Comparison of ENCODE assay signal across 8 cellular contexts in genomic region chr1:111516008-111516535, GRCh38. TPM values are rescaled to one million over a fixed set of nuclear protein-coding genes. Genes with fewer than 3 reads are reported as not detected.
A peak's percentile ranks its signal among the peaks of the same experiment; 100 is the strongest.
DNase-seq lines count a peak whose midpoint lies in the region; ATAC-seq and TF ChIP-seq lines count a peak whose summit lies in the region.

No MANE protein-coding gene starts in this region.

- intact Hi-C loops in activated CD4-positive, alpha-beta T cell treated with anti-CD3 and anti-CD28 coated beads for 36 hours (cut with DNase I, micrococcal nuclease): loop anchor here (2.0 kb wide), 1 partner anchor 77 kb away; no protein-coding TSS in a partner anchor
- intact Hi-C loops in ovary (cut with DNase I): loop anchor here in 2 of 4 donors (10.0 kb wide), 2 partner anchors 69 to 109 kb away; no protein-coding TSS in a partner anchor

- H3K4me3 Mint-ChIP-seq in activated CD4-positive, alpha-beta T cell treated with anti-CD3 and anti-CD28 coated beads for 36 hours: peak overlapping the region; percentile 47
- H3K4me3 Mint-ChIP-seq in activated CD8-positive, alpha-beta T cell treated with anti-CD3 and anti-CD28 coated beads, Interleukin-2, amount 10 ng/mL, durations not matched to agents 7 days and 5 days: peak overlapping the region; percentile 56

- H3K4me3 ChIP-seq in HUES6 (ENCODE audit: low read depth, low read length) (peak overlapping the region; percentile 31; the same call in 1 of the 2 replicates), ovary (peak overlapping the region; percentile 25)

- H3K4me1 ChIP-seq in HUES6 (ENCODE audit: control insufficient read depth, insufficient read depth, low read length): peaks cover 7% of the 10 kb centered on the region
- peaks cover 13% of the 10 kb centered on the region for H3K4me1 ChIP-seq in ovary (ENCODE audit: insufficient read depth)

- ATAC-seq in activated CD4-positive, alpha-beta T cell treated with anti-CD3 and anti-CD28 coated beads for 36 hours: peak; percentile 49
- peak; percentile 64 for ATAC-seq in activated CD8-positive, alpha-beta T cell treated with anti-CD3 and anti-CD28 coated beads, Interleukin-2, amount 10 ng/mL, durations not matched to agents 7 days and 5 days
- no peak for ATAC-seq in HG03097 (IDR thresholded peaks at IDR 0.05; ENCODE audit: low FRiP score, unreplicated experiment)

- no peak overlapping the region for H3K9ac ChIP-seq in HUES6 (ENCODE audit: low read length)

- POLR2A ChIA-PET in activated CD4-positive, alpha-beta T cell treated with anti-CD3 and anti-CD28 coated beads for 36 hours (lab: Charles Lee): interaction anchor here (1.0 kb wide), 1 partner anchor 9 kb away, joined by 3 read pairs; no protein-coding TSS in a partner anchor
- POLR2A ChIA-PET in activated CD8-positive, alpha-beta T cell treated with anti-CD3 and anti-CD28 coated beads, Interleukin-2, amount 10 ng/mL, durations not matched to agents 7 days and 5 days (lab: Charles Lee): interaction anchor here (0.5 to 3.2 kb wide), 8 partner anchors 9 to 252 kb away, joined by 3 to 31 read pairs (median 6); partner anchors contain the start of gene RAP1A

- TF ChIP-seq CTCF in ovary (IDR thresholded peaks at IDR 0.05): peak in 1 of 3 donors; percentile 36

- H3K27me3 Mint-ChIP-seq in activated CD4-positive, alpha-beta T cell treated with anti-CD3 and anti-CD28 coated beads for 36 hours: no peaks in the 10 kb centered on the region
- H3K27me3 Mint-ChIP-seq in activated CD8-positive, alpha-beta T cell treated with anti-CD3 and anti-CD28 coated beads, Interleukin-2, amount 10 ng/mL, durations not matched to agents 7 days and 5 days (ENCODE audit: low read depth): no peaks in the 10 kb centered on the region

- H3K27ac Mint-ChIP-seq in activated CD4-positive, alpha-beta T cell treated with anti-CD3 and anti-CD28 coated beads for 36 hours: peak overlapping the region; percentile 85
- peak overlapping the region; percentile 86 for H3K27ac Mint-ChIP-seq in activated CD8-positive, alpha-beta T cell treated with anti-CD3 and anti-CD28 coated beads, Interleukin-2, amount 10 ng/mL, durations not matched to agents 7 days and 5 days

- peak; percentile 62 for DNase-seq in activated CD4-positive, alpha-beta T cell treated with anti-CD3 and anti-CD28 coated beads for 36 hours
- DNase-seq in activated CD4-positive, alpha-beta T cell treated with anti-CD3 and anti-CD28 coated beads for 1 hour: no peak
- peak; percentile 71 for DNase-seq in activated CD8-positive, alpha-beta T cell treated with anti-CD3 and anti-CD28 coated beads, Interleukin-2, amount 10 ng/mL, durations not matched to agents 7 days and 5 days
- DNase-seq in glomerular endothelial cell (ENCODE audit: extremely low read depth, low read depth, low spot score) (peak; percentile 75), ovary (peak; percentile 64 to 72 (median 69)), NCI-H510A (lab: John Stamatoyannopoulos, UW) (no peak)

- no peak for TF ChIP-seq EP300 in ovary (IDR thresholded peaks at IDR 0.05)

- CTCF ChIA-PET in activated CD4-positive, alpha-beta T cell treated with anti-CD3 and anti-CD28 coated beads for 36 hours (lab: Charles Lee): interaction anchor here (0.6 to 4.8 kb wide), 11 partner anchors 9 to 220 kb away, joined by 3 to 57 read pairs (median 3); no protein-coding TSS in a partner anchor
- CTCF ChIA-PET in activated CD8-positive, alpha-beta T cell treated with anti-CD3 and anti-CD28 coated beads, Interleukin-2, amount 10 ng/mL, durations not matched to agents 7 days and 5 days (lab: Charles Lee): interaction anchor here (0.8 to 4.5 kb wide), 26 partner anchors 8 to 254 kb away, joined by 3 to 88 read pairs (median 6); partner anchors contain the start of genes ADORA3, RAP1A and TMIGD3

- H3K36me3 Mint-ChIP-seq in activated CD4-positive, alpha-beta T cell treated with anti-CD3 and anti-CD28 coated beads for 36 hours (ENCODE audit: low read depth): no peaks in the 10 kb centered on the region
- no peaks in the 10 kb centered on the region for H3K36me3 Mint-ChIP-seq in activated CD8-positive, alpha-beta T cell treated with anti-CD3 and anti-CD28 coated beads, Interleukin-2, amount 10 ng/mL, durations not matched to agents 7 days and 5 days (ENCODE audit: low read depth)

- WGBS in ovary, 3 donors: 3 to 7% (median 6%) methylated on average over 13 of the region's 13 CpGs

- H3K9me3 Mint-ChIP-seq in activated CD4-positive, alpha-beta T cell treated with anti-CD3 and anti-CD28 coated beads for 36 hours (ENCODE audit: low read depth): no peaks in the 10 kb centered on the region
- no peaks in the 10 kb centered on the region for H3K9me3 Mint-ChIP-seq in activated CD8-positive, alpha-beta T cell treated with anti-CD3 and anti-CD28 coated beads, Interleukin-2, amount 10 ng/mL, durations not matched to agents 7 days and 5 days (ENCODE audit: insufficient read depth)

- no peak overlapping the region for H3K27ac ChIP-seq in HUES6 (ENCODE audit: low read depth, low read length)
- peak overlapping the region; percentile 44 to 53 for H3K27ac ChIP-seq in ovary

- peaks cover 45% of the 10 kb centered on the region for H3K4me1 Mint-ChIP-seq in activated CD4-positive, alpha-beta T cell treated with anti-CD3 and anti-CD28 coated beads for 36 hours
- peaks cover 46% of the 10 kb centered on the region for H3K4me1 Mint-ChIP-seq in activated CD8-positive, alpha-beta T cell treated with anti-CD3 and anti-CD28 coated beads, Interleukin-2, amount 10 ng/mL, durations not matched to agents 7 days and 5 days (ENCODE audit: low read depth)

- H3K27me3 ChIP-seq in HUES6 (ENCODE audit: control insufficient read depth, insufficient read depth, low read length) (no peaks in the 10 kb centered on the region), ovary (no peaks in the 10 kb centered on the region)

- no peak for TF ChIP-seq POLR2A in ovary (IDR thresholded peaks at IDR 0.05)

- H3K36me3 ChIP-seq in HUES6 (ENCODE audit: control insufficient read depth, insufficient read depth, low read length) (no peaks in the 10 kb centered on the region), ovary (no peaks in the 10 kb centered on the region)

- H3K9me3 ChIP-seq in HUES6 (ENCODE audit: control insufficient read depth, insufficient read depth, low read depth, low read length): no peaks in the 10 kb centered on the region
- no peaks in the 10 kb centered on the region for H3K9me3 ChIP-seq in ovary

RNA-seq across cellular contexts. Expression of gene ADORA3, which starts 12.6 kb away (rescaled TPM):
- total RNA-seq in activated CD4-positive, alpha-beta T cell treated with anti-CD3 and anti-CD28 coated beads for 36 hours: under 1 TPM in 1 of 2 experiments, not detected in 1; 0.16 TPM
- total RNA-seq in activated CD8-positive, alpha-beta T cell treated with anti-CD3 and anti-CD28 coated beads, Interleukin-2, amount 10 ng/mL, durations not matched to agents 7 days and 5 days: under 1 TPM in 1 of 2 experiments, not detected in 1; 0.18 TPM
- total RNA-seq in glomerular endothelial cell (0.53 TPM in 1 of 2 replicates, not detected in the other), ovary (1 to 10 TPM; 1.4 to 7.2 (median 3.8) TPM)
- 10 to 100 TPM in 1 of 2 donors, 1 to 10 TPM in 1; 2.4 to 11.1 TPM for polyA plus RNA-seq in ovary

RNA-seq across cellular contexts. Expression of gene TMIGD3, which starts 12.6 kb away (rescaled TPM):
- not detected for total RNA-seq in activated CD4-positive, alpha-beta T cell treated with anti-CD3 and anti-CD28 coated beads for 36 hours
- not detected for total RNA-seq in activated CD8-positive, alpha-beta T cell treated with anti-CD3 and anti-CD28 coated beads, Interleukin-2, amount 10 ng/mL, durations not matched to agents 7 days and 5 days
- not detected in 2 replicates for total RNA-seq in glomerular endothelial cell
- 1 to 10 TPM in 4 of 7 donors, under 1 TPM in 1, not detected in 2; 0.78 to 3.2 (median 2.6) TPM for total RNA-seq in ovary
- polyA plus RNA-seq in ovary: 1 to 10 TPM in 1 of 2 donors, under 1 TPM in 1; 0.87 to 2.6 TPM

RNA-seq across cellular contexts. Expression of gene C1orf162, which starts 42.3 kb away (rescaled TPM):
- 1 to 10 TPM; 4.7 to 7.6 TPM for total RNA-seq in activated CD4-positive, alpha-beta T cell treated with anti-CD3 and anti-CD28 coated beads for 36 hours
- total RNA-seq in activated CD8-positive, alpha-beta T cell treated with anti-CD3 and anti-CD28 coated beads, Interleukin-2, amount 10 ng/mL, durations not matched to agents 7 days and 5 days: 10 to 100 TPM; 40.1 to 42.1 TPM
- total RNA-seq in glomerular endothelial cell (not detected in 2 replicates), ovary (10 to 100 TPM in 4 of 7 donors, 1 to 10 TPM in 3; 5.4 to 20.0 (median 11.0) TPM)
- 10 to 100 TPM in 1 of 2 donors, 1 to 10 TPM in 1; 8.6 to 41.8 TPM for polyA plus RNA-seq in ovary

Comparison
In these comparisons a context has a peak if more than half of its experiments do, and no peak if none do; other contexts are left out.
1. DNase-seq: peak in activated CD4-positive, alpha-beta T cell treated with anti-CD3 and anti-CD28 coated beads for 36 hours (single experiment), activated CD8-positive, alpha-beta T cell treated with anti-CD3 and anti-CD28 coated beads, Interleukin-2, amount 10 ng/mL, durations not matched to agents 7 days and 5 days (single experiment), glomerular endothelial cell (single experiment) and ovary (5 of 5); none in activated CD4-positive, alpha-beta T cell treated with anti-CD3 and anti-CD28 coated beads for 1 hour (single experiment) and NCI-H510A (single experiment).